In the genomic region with DNA sequence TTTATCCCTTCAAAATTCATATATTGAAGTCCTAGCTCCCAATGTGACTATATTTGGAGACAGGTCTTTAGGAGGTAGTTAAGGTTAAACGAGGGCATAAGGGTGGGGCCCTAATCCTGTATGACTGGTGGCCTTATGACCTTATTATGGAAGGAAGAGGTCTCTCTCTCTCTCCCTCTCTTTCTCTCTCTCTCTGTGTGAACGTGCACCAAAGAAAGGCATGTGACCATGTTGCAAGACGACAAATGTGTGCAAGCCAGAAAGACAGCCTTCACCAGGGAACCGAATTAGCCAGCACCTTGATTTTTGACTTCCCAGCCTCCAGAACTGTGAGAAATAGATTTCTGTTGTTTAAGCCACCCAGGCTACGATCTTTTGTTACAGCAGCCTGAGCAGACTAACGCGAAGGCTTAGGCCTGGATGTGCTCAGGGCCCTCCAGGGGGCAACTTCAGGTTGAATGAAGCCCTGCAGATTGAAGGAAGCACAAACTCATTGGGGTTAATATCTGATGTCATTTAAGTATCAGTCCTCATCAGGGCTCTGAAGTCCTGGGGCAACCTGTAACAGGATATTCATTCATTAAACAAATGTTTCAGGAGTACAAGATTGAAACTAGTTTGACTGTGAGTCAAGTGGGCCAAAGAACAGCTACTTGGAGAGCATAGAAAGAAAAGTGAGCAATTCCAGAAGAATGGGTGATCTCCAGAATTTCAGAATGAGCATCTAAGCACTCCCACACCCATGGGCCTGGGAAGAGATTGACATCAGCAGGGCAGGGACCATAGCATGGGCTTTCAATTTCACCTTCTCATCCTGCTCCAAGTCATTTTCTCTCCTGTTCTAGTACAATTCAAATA, we compare ENCODE assay signal across 1 cellular context.
TF ChIP-seq lines count a peak whose summit lies in the region.

No MANE protein-coding gene starts in this region.

TF ChIP-seq in HEK293T, 16 proteins besides CTCF, POLR2A, EP300 and RAD21 (continued from another document):
- TF ChIP-seq, protein P1, sequence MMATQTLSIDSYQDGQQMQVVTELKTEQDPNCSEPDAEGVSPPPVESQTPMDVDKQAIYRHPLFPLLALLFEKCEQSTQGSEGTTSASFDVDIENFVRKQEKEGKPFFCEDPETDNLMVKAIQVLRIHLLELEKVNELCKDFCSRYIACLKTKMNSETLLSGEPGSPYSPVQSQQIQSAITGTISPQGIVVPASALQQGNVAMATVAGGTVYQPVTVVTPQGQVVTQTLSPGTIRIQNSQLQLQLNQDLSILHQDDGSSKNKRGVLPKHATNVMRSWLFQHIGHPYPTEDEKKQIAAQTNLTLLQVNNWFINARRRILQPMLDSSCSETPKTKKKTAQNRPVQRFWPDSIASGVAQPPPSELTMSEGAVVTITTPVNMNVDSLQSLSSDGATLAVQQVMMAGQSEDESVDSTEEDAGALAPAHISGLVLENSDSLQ (IDR thresholded peaks at IDR 0.05) = no peak
- TF ChIP-seq FOXM1 (IDR thresholded peaks at IDR 0.05; ENCODE audit: borderline replicate concordance) (no peak), L3MBTL2 (conservative IDR thresholded peaks at IDR 0.05) (no peak), BHLHE40 (IDR thresholded peaks at IDR 0.05; ENCODE audit: borderline replicate concordance) (no peak), NFRKB (IDR thresholded peaks at IDR 0.05) (no peak), SUZ12 (IDR thresholded peaks at IDR 0.05) (no peak), ZNF384 (IDR thresholded peaks at IDR 0.05) (no peak), ELF4 (IDR thresholded peaks at IDR 0.05) (no peak), CTBP1 (IDR thresholded peaks at IDR 0.05; ENCODE audit: borderline replicate concordance) (no peak), TARDBP (IDR thresholded peaks at IDR 0.05) (no peak)
